Comparison of ENCODE assay signal across 9 cellular contexts in genomic region chr7:102424787-102425218, GRCh38. TPM values are rescaled to one million over a fixed set of nuclear protein-coding genes. Genes with fewer than 3 reads are reported as not detected.
DNase-seq lines count a peak whose midpoint lies in the region; ATAC-seq and TF ChIP-seq lines count a peak whose summit lies in the region.
"Had no signal": no experiment of that assay in that cellular context is flagged by ENCODE, and none has a peak within 500 bp of the region (broad histone marks: within the 10 kb centered on the region; RNA-seq: fewer than 3 reads in every experiment).

No MANE protein-coding gene starts in this region.

- H3K36me3 ChIP-seq in neutrophil = no peaks in the 10 kb centered on the region

- peaks cover 61% of the 10 kb centered on the region for H3K4me1 Mint-ChIP-seq in T-helper 2 cell treated with Interferon-gamma antibody and Interleukin-4, amounts not matched to agents 5 μg/mL and 100 μg/mL, for 36 hours (ENCODE audit: low read depth)
- peaks cover 47% of the 10 kb centered on the region for H3K4me1 Mint-ChIP-seq in activated naive CD8-positive, alpha-beta T cell treated with anti-CD3 and anti-CD28 coated beads, Interleukin-2, amount 10 ng/mL, durations not matched to agents 7 days and 5 days

- no peaks in the 10 kb centered on the region for H3K27me3 Mint-ChIP-seq in T-helper 2 cell treated with Interferon-gamma antibody and Interleukin-4, amounts not matched to agents 5 μg/mL and 100 μg/mL, for 36 hours (ENCODE audit: low read depth)
- H3K27me3 Mint-ChIP-seq in activated naive CD8-positive, alpha-beta T cell treated with anti-CD3 and anti-CD28 coated beads, Interleukin-2, amount 10 ng/mL, durations not matched to agents 7 days and 5 days = no peaks in the 10 kb centered on the region

- TF ChIP-seq CTCF in neutrophil (IDR thresholded peaks at IDR 0.05) = no peak

- H3K36me3 Mint-ChIP-seq in T-helper 2 cell treated with Interferon-gamma antibody and Interleukin-4, amounts not matched to agents 5 μg/mL and 100 μg/mL, for 36 hours (ENCODE audit: low read depth) = peaks cover 54% of the 10 kb centered on the region
- peaks cover 38% of the 10 kb centered on the region for H3K36me3 Mint-ChIP-seq in activated naive CD8-positive, alpha-beta T cell treated with anti-CD3 and anti-CD28 coated beads, Interleukin-2, amount 10 ng/mL, durations not matched to agents 7 days and 5 days

- peak overlapping the region; percentile 62 to 88 for H3K4me3 ChIP-seq in neutrophil (ENCODE audit: low read depth in 1 of 2, low read length in 1 of 2)

- ATAC-seq in HG03432 (IDR thresholded peaks at IDR 0.05; ENCODE audit: unreplicated experiment) (peak; percentile 26), HG03457 (IDR thresholded peaks at IDR 0.05; ENCODE audit: unreplicated experiment) (no peak), HG02588 (IDR thresholded peaks at IDR 0.05; ENCODE audit: unreplicated experiment) (no peak)
- no peak for ATAC-seq in activated naive CD8-positive, alpha-beta T cell treated with anti-CD3 and anti-CD28 coated beads, Interleukin-2, amount 10 ng/mL, durations not matched to agents 7 days and 5 days (ENCODE audit: low read depth)

- no peaks in the 10 kb centered on the region for H3K27me3 ChIP-seq in neutrophil

- peaks cover 90 to 91% of the 10 kb centered on the region in 2 experiments for H3K4me1 ChIP-seq in neutrophil (ENCODE audit: control insufficient read depth in 1 of 2, insufficient read depth in 1 of 2, low read depth in 1 of 2, low read length in 1 of 2)

- peak overlapping the region; percentile 95 for H3K4me3 Mint-ChIP-seq in T-helper 2 cell treated with Interferon-gamma antibody and Interleukin-4, amounts not matched to agents 5 μg/mL and 100 μg/mL, for 36 hours
- H3K4me3 Mint-ChIP-seq in activated naive CD8-positive, alpha-beta T cell treated with anti-CD3 and anti-CD28 coated beads, Interleukin-2, amount 10 ng/mL, durations not matched to agents 7 days and 5 days = peak overlapping the region; percentile 89

- peak overlapping the region; percentile 100 for H3K27ac Mint-ChIP-seq in T-helper 2 cell treated with Interferon-gamma antibody and Interleukin-4, amounts not matched to agents 5 μg/mL and 100 μg/mL, for 36 hours
- H3K27ac Mint-ChIP-seq in activated naive CD8-positive, alpha-beta T cell treated with anti-CD3 and anti-CD28 coated beads, Interleukin-2, amount 10 ng/mL, durations not matched to agents 7 days and 5 days = peak overlapping the region; percentile 99

- H3K9me3 ChIP-seq in neutrophil = no peaks in the 10 kb centered on the region

- no peaks in the 10 kb centered on the region for H3K9me3 Mint-ChIP-seq in T-helper 2 cell treated with Interferon-gamma antibody and Interleukin-4, amounts not matched to agents 5 μg/mL and 100 μg/mL, for 36 hours
- H3K9me3 Mint-ChIP-seq in activated naive CD8-positive, alpha-beta T cell treated with anti-CD3 and anti-CD28 coated beads, Interleukin-2, amount 10 ng/mL, durations not matched to agents 7 days and 5 days = no peaks in the 10 kb centered on the region

- POLR2A ChIA-PET in activated naive CD8-positive, alpha-beta T cell treated with anti-CD3 and anti-CD28 coated beads, Interleukin-2, amount 10 ng/mL, durations not matched to agents 7 days and 5 days (lab: Charles Lee) = interaction anchor here (0.5 to 4.0 kb wide), 8 partner anchors 7 to 39 kb away, joined by 3 to 88 read pairs (median 8); partner anchors contain the start of genes ALKBH4 and LRWD1

- peak overlapping the region; percentile 99 for H3K27ac ChIP-seq in neutrophil

- DNase-seq in T-helper 2 cell treated with Interferon-gamma antibody and Interleukin-4, amounts not matched to agents 5 μg/mL and 100 μg/mL, for 36 hours (ENCODE audit: low spot score) = no peak
- no peak for DNase-seq in T-helper 2 cell
- no peak for DNase-seq in activated naive CD8-positive, alpha-beta T cell treated with anti-CD3 and anti-CD28 coated beads, Interleukin-2, amount 10 ng/mL, durations not matched to agents 7 days and 5 days
- DNase-seq in NCI-H2029 (lab: John Stamatoyannopoulos, UW) = no peak
- DNase-seq: NCI-H1436 treated with DMSO at 0.1 percent for 48 hours had no signal

RNA-seq across cellular contexts. Expression of gene ORAI2, which starts 8.6 kb away (rescaled TPM):
- 10 to 100 TPM; 51.9 to 58.3 TPM for total RNA-seq in activated naive CD8-positive, alpha-beta T cell treated with anti-CD3 and anti-CD28 coated beads, Interleukin-2, amount 10 ng/mL, durations not matched to agents 7 days and 5 days

RNA-seq across cellular contexts. Expression of gene PRKRIP1, which starts 28.6 kb away (rescaled TPM):
- total RNA-seq in activated naive CD8-positive, alpha-beta T cell treated with anti-CD3 and anti-CD28 coated beads, Interleukin-2, amount 10 ng/mL, durations not matched to agents 7 days and 5 days = 10 to 100 TPM; 37.8 to 39.1 TPM

RNA-seq across cellular contexts. Expression of gene ALKBH4, which starts 39.9 kb away (rescaled TPM):
- 10 to 100 TPM; 12.5 to 14.0 TPM for total RNA-seq in activated naive CD8-positive, alpha-beta T cell treated with anti-CD3 and anti-CD28 coated beads, Interleukin-2, amount 10 ng/mL, durations not matched to agents 7 days and 5 days

RNA-seq across cellular contexts. Expression of gene LRWD1, which starts 40.0 kb away (rescaled TPM):
- total RNA-seq in activated naive CD8-positive, alpha-beta T cell treated with anti-CD3 and anti-CD28 coated beads, Interleukin-2, amount 10 ng/mL, durations not matched to agents 7 days and 5 days = 10 to 100 TPM; 14.7 to 15.8 TPM

RNA-seq across cellular contexts. Expression of gene POLR2J, which starts 53.9 kb away (rescaled TPM):
- 10 to 100 TPM; 48.3 to 53.6 TPM for total RNA-seq in activated naive CD8-positive, alpha-beta T cell treated with anti-CD3 and anti-CD28 coated beads, Interleukin-2, amount 10 ng/mL, durations not matched to agents 7 days and 5 days
